In genomic region chr3:131503328-131503650, GRCh38 we compare ENCODE assay signal across 8 cellular contexts. TPM values are rescaled to one million over a fixed set of nuclear protein-coding genes. Genes with fewer than 3 reads are reported as not detected.
DNase-seq lines count a peak whose midpoint lies in the region; ATAC-seq and TF ChIP-seq lines count a peak whose summit lies in the region.

No MANE protein-coding gene starts in this region.

- H3K9me3 ChIP-seq in Karpas-422 (ENCODE audit: low read length) (no peaks in the 10 kb centered on the region), mesodermal cell (ENCODE audit: control insufficient read depth, low read length) (no peaks in the 10 kb centered on the region)

- peak overlapping the region; percentile 98 for H3K9ac ChIP-seq in Karpas-422 (ENCODE audit: low read length)

- no peak for ATAC-seq in GM21515 (IDR thresholded peaks at IDR 0.05; ENCODE audit: unreplicated experiment)
- no peak for ATAC-seq in HG03378 (IDR thresholded peaks at IDR 0.05; ENCODE audit: unreplicated experiment)

- H3K79me2 ChIP-seq in Karpas-422 (ENCODE audit: low read length), result peaks cover 48% of the 10 kb centered on the region

- H3K4me3 ChIP-seq in Karpas-422 (ENCODE audit: low read length) (peak overlapping the region; percentile 98), brain microvascular endothelial cell (ENCODE audit: low read depth, low read length) (peak overlapping the region; percentile 93), mesodermal cell (ENCODE audit: extremely low read depth, insufficient read depth, low read length, poor library complexity, severe bottlenecking) (peak overlapping the region; percentile 92)

- H3K27me3 ChIP-seq in Karpas-422 (ENCODE audit: low read length), result no peaks in the 10 kb centered on the region
- no peaks in the 10 kb centered on the region for H3K27me3 ChIP-seq in brain microvascular endothelial cell (replicated peaks)

- 100% methylated on average over 1 of the region's 1 CpG for WGBS in mesodermal cell (ENCODE audit: insufficient coverage in 2 of 2), 2 experiments

- H3K36me3 ChIP-seq in Karpas-422 (ENCODE audit: insufficient read depth, low read length) (peaks cover 26% of the 10 kb centered on the region), brain microvascular endothelial cell (replicated peaks) (peaks cover 9% of the 10 kb centered on the region), mesodermal cell (ENCODE audit: control insufficient read depth, insufficient read depth, low read length) (peaks cover 29% of the 10 kb centered on the region)

- no peak for TF ChIP-seq CTCF in brain microvascular endothelial cell (IDR thresholded peaks at IDR 0.05; ENCODE audit: low read depth, low read length, missing control alignments)

- DNase-seq in GM04504 (ENCODE audit: low read depth) (peak; percentile 53), Karpas-422 (no peak), brain microvascular endothelial cell (no peak), NCI-H345 treated with DMSO at 0.1 percent for 48 hours (lab: John Stamatoyannopoulos, UW; ENCODE audit: unreplicated experiment) (no peak)
- no peak for DNase-seq in stimulated activated CD4-positive, alpha-beta T cell treated with anti-CD3 and anti-CD28 coated beads, Interleukin-4, amount 100 ng/mL, for 4 hours

- H3K27ac ChIP-seq in Karpas-422 (ENCODE audit: low read length) (no peak overlapping the region; the same call in 1 of the 2 replicates), brain microvascular endothelial cell (no peak overlapping the region), mesodermal cell (ENCODE audit: low read depth, low read length, severe bottlenecking) (no peak overlapping the region)

- no peaks in the 10 kb centered on the region for H4K20me1 ChIP-seq in Karpas-422 (ENCODE audit: insufficient read depth, low read depth, low read length)

- H3K4me2 ChIP-seq in Karpas-422 (ENCODE audit: low read depth, low read length, poor library complexity, severe bottlenecking), result peak overlapping the region; percentile 97

- H2AFZ ChIP-seq in Karpas-422 (ENCODE audit: low read length), result peak overlapping the region; percentile 86

- H3K9me2 ChIP-seq in Karpas-422 (replicated peaks; ENCODE audit: insufficient read depth, low read length), result no peaks in the 10 kb centered on the region; the same call in 1 of the 2 replicates

- H3K4me1 ChIP-seq in Karpas-422 (ENCODE audit: low read length) (peaks cover 24% of the 10 kb centered on the region), mesodermal cell (ENCODE audit: control insufficient read depth, insufficient read depth, low read length, poor library complexity, severe bottlenecking) (peaks cover 5% of the 10 kb centered on the region)

- in situ Hi-C loops in brain microvascular endothelial cell (cut with HindIII; ENCODE audit: low pct_ligation_motif_present, low sequenced_read_pairs), result no loop called here

RNA-seq across cellular contexts. Expression of gene MRPL3, which starts 0.5 kb away (rescaled TPM):
- 150 and 156 TPM in 2 replicates for total RNA-seq in Karpas-422 (2014; rRNA removed; shearing (Covaris generic); ENCODE audit: low replicate concordance)
- polyA plus RNA-seq in mesodermal cell (2013, experiment 1 of 2), result 91.9 TPM
- 93.9 TPM for polyA plus RNA-seq in mesodermal cell (2013, experiment 2 of 2)
